Comparison of ENCODE assay signal across 25 cellular contexts in the genomic region with DNA sequence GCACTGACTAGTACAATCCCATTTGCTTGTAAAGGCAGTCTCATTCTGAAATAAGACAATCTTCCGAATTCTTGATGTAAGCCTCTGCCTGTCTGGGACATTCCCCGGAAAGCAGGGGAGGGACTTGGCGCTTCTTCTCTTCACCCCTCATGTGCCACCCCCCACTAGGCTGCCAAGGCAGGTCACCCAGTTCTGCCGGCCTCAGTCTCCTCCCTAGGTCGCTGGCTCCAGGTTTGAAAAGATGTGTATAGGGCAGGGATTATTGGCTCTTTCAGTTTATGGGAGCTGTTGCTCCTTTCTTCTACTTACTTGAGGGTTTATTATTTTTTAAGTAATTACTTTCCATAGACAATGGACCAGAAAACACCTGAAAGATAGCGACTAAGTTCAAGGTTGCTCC.
"Had no signal": no experiment of that assay in that cellular context is flagged by ENCODE, and none has a peak within 500 bp of the region (broad histone marks: within the 10 kb centered on the region; RNA-seq: fewer than 3 reads in every experiment).

No MANE protein-coding gene starts in this region.

- H3K36me3 Mint-ChIP-seq: immature natural killer cell; stimulated activated memory B cell treated with anti-CD40 and anti-IgM and Interleukin-4, amounts not matched to agents 10 μg/mL and 1 μg/mL and 100 μg/mL, for 72 hours had no signal

- H3K4me3 ChIP-seq: left lung, lower lobe of right lung, right atrium auricular region, right lobe of liver, smooth muscle cell, thyroid gland, upper lobe of right lung had no signal

- H3K27me3 Mint-ChIP-seq: stimulated activated memory B cell treated with anti-CD40 and anti-IgM and Interleukin-4, amounts not matched to agents 10 μg/mL and 1 μg/mL and 100 μg/mL, for 72 hours; stimulated activated naive CD8-positive, alpha-beta T cell treated with anti-CD3 and anti-CD28 coated beads, Interleukin-15, amount 100 ng/mL, for 72 hours had no signal

- ATAC-seq: left colon; left lung; lower lobe of right lung; naive thymus-derived CD8-positive, alpha-beta T cell; right lobe of liver; stimulated activated memory B cell treated with anti-CD40 and anti-IgM and Interleukin-4, amounts not matched to agents 10 μg/mL and 1 μg/mL and 100 μg/mL, for 72 hours; stimulated activated naive CD8-positive, alpha-beta T cell treated with anti-CD3 and anti-CD28 coated beads, Interleukin-15, amount 100 ng/mL, for 72 hours; upper lobe of right lung had no signal

- H3K27ac Mint-ChIP-seq: immature natural killer cell; naive thymus-derived CD8-positive, alpha-beta T cell; nephron; stimulated activated memory B cell treated with anti-CD40 and anti-IgM and Interleukin-4, amounts not matched to agents 10 μg/mL and 1 μg/mL and 100 μg/mL, for 72 hours; stimulated activated naive CD8-positive, alpha-beta T cell treated with anti-CD3 and anti-CD28 coated beads, Interleukin-15, amount 100 ng/mL, for 72 hours had no signal

- H3K4me3 Mint-ChIP-seq: immature natural killer cell; naive thymus-derived CD8-positive, alpha-beta T cell; nephron; neural crest cell; stimulated activated memory B cell treated with anti-CD40 and anti-IgM and Interleukin-4, amounts not matched to agents 10 μg/mL and 1 μg/mL and 100 μg/mL, for 72 hours; stimulated activated naive CD8-positive, alpha-beta T cell treated with anti-CD3 and anti-CD28 coated beads, Interleukin-15, amount 100 ng/mL, for 72 hours had no signal

- H3K4me1 Mint-ChIP-seq: immature natural killer cell; naive thymus-derived CD8-positive, alpha-beta T cell; nephron; stimulated activated memory B cell treated with anti-CD40 and anti-IgM and Interleukin-4, amounts not matched to agents 10 μg/mL and 1 μg/mL and 100 μg/mL, for 72 hours; stimulated activated naive CD8-positive, alpha-beta T cell treated with anti-CD3 and anti-CD28 coated beads, Interleukin-15, amount 100 ng/mL, for 72 hours had no signal

- H3K36me3 ChIP-seq: left lung, lower lobe of right lung, right atrium auricular region, right lobe of liver, thyroid gland, upper lobe of right lung had no signal

- DNase-seq: hypothalamus; immature natural killer cell; kidney; left colon; left lung; lower lobe of right lung; mammary epithelial cell; mesenchymal stem cell; naive thymus-derived CD8-positive, alpha-beta T cell; nucleus accumbens; right lobe of liver; stimulated activated CD4-positive, alpha-beta T cell treated with anti-CD3 and anti-CD28 coated beads, Interleukin-1b, Interleukin-23, amount 100 ng/mL, for 48 hours; stimulated activated CD4-positive, alpha-beta T cell treated with anti-CD3 and anti-CD28 coated beads, Interleukin-2, amount 100 ng/mL, for 48 hours; stimulated activated CD4-positive, alpha-beta T cell treated with anti-CD3 and anti-CD28 coated beads, Interleukin-4, amount 100 ng/mL, for 4 hours; stimulated activated naive CD4-positive, alpha-beta T cell treated with Interleukin-2 at 50 U/mL for 16 hours; stimulated activated naive CD8-positive, alpha-beta T cell treated with anti-CD3 and anti-CD28 coated beads, Interleukin-15, amount 100 ng/mL, for 72 hours; substantia nigra; thyroid gland; upper lobe of right lung had no signal

- H3K4me1 ChIP-seq: left lung, lower lobe of right lung, parathyroid adenoma, right atrium auricular region, right lobe of liver, thyroid gland, upper lobe of right lung had no signal

- H3K27ac ChIP-seq: left lung, lower lobe of right lung, parathyroid adenoma, right atrium auricular region, right lobe of liver, thyroid gland, upper lobe of right lung had no signal

- H3K9me3 ChIP-seq: left lung, lower lobe of right lung, right atrium auricular region, right lobe of liver, thyroid gland, upper lobe of right lung had no signal

- H3K9me3 Mint-ChIP-seq: immature natural killer cell; nephron; stimulated activated memory B cell treated with anti-CD40 and anti-IgM and Interleukin-4, amounts not matched to agents 10 μg/mL and 1 μg/mL and 100 μg/mL, for 72 hours; stimulated activated naive CD8-positive, alpha-beta T cell treated with anti-CD3 and anti-CD28 coated beads, Interleukin-15, amount 100 ng/mL, for 72 hours had no signal

- H3K27me3 ChIP-seq: left lung, right atrium auricular region, right lobe of liver, thyroid gland, upper lobe of right lung had no signal
